ENCODE assay signal across 9 cellular contexts in genomic region chr14:89214221-89214965, GRCh38.
A peak's percentile ranks its signal among the peaks of the same experiment; 100 is the strongest.
DNase-seq lines count a peak whose midpoint lies in the region; ATAC-seq, FAIRE-seq and TF ChIP-seq lines count a peak whose summit lies in the region.
"Had no signal": no experiment of that assay in that cellular context is flagged by ENCODE, and none has a peak within 500 bp of the region (broad histone marks: within the 10 kb centered on the region; RNA-seq: fewer than 3 reads in every experiment).

No MANE protein-coding gene starts in this region.

- no peak overlapping the region for H2BK12ac ChIP-seq in mesenchymal stem cell (ENCODE audit: low read length in 2 of 2)

- no peak overlapping the region for H3K14ac ChIP-seq in mesenchymal stem cell (ENCODE audit: low read length in 2 of 2)

- no peak overlapping the region for H4K8ac ChIP-seq in mesenchymal stem cell (ENCODE audit: low read length)

- peaks cover 23% of the 10 kb centered on the region for H3K79me1 ChIP-seq in mesenchymal stem cell (replicated peaks; ENCODE audit: low read length, poor library complexity, severe bottlenecking)

- no peaks in the 10 kb centered on the region for H3K36me3 ChIP-seq in CD8-positive, alpha-beta T cell (ENCODE audit: insufficient read depth, low read length)
- peaks cover 2 to 8% of the 10 kb centered on the region in 2 experiments for H3K36me3 ChIP-seq in mesenchymal stem cell (ENCODE audit: control insufficient read depth in 1 of 2, insufficient read depth in 2 of 2, low read depth in 1 of 2, low read length in 2 of 2)

- H3K18ac ChIP-seq in mesenchymal stem cell (ENCODE audit: low read depth in 1 of 2, low read length in 2 of 2) = no peak overlapping the region

- in situ Hi-C loops in G401 (cut with HindIII; ENCODE audit: low sequenced_read_pairs) = no loop called here

- no peak overlapping the region for H3K4me3 Mint-ChIP-seq in CD8-positive, alpha-beta T cell

- H2BK15ac ChIP-seq in mesenchymal stem cell (ENCODE audit: low read depth, poor library complexity, severe bottlenecking) = no peak overlapping the region

- peaks cover 47% of the 10 kb centered on the region for H3K36me3 Mint-ChIP-seq in CD8-positive, alpha-beta T cell

- H3K4me1 Mint-ChIP-seq in CD8-positive, alpha-beta T cell (ENCODE audit: low read depth) = peaks cover 53% of the 10 kb centered on the region

- intact Hi-C loops in left cardiac atrium (cut with DNase I) = no loop called here
- intact Hi-C loops in CD8-positive, alpha-beta T cell (cut with DNase I, micrococcal nuclease) = no loop called here

- H3K9me3 Mint-ChIP-seq in CD8-positive, alpha-beta T cell = no peaks in the 10 kb centered on the region

- H2BK120ac ChIP-seq in mesenchymal stem cell (ENCODE audit: low read depth, low read length) = no peak overlapping the region

- H3K4me3 ChIP-seq in CD8-positive, alpha-beta T cell (ENCODE audit: low read depth, low read length) = no peak overlapping the region
- no peak overlapping the region for H3K4me3 ChIP-seq in mesenchymal stem cell (ENCODE audit: insufficient read depth in 1 of 2, low read depth in 1 of 2, low read length in 2 of 2)

- H4K91ac ChIP-seq in mesenchymal stem cell (ENCODE audit: low read length) = no peak overlapping the region

- H3K9me3 ChIP-seq in CD8-positive, alpha-beta T cell (ENCODE audit: low read length) = no peaks in the 10 kb centered on the region
- no peaks in the 10 kb centered on the region for H3K9me3 ChIP-seq in mesenchymal stem cell (ENCODE audit: control insufficient read depth, low read length)

- no peak for FAIRE-seq in urothelium cell line (lab: Jason Lieb, UNC)
- FAIRE-seq: astrocyte had no signal

- no peak overlapping the region for H3K23ac ChIP-seq in mesenchymal stem cell (ENCODE audit: low read length in 2 of 2)

- no peaks in the 10 kb centered on the region for H3K4me1 ChIP-seq in CD8-positive, alpha-beta T cell (ENCODE audit: insufficient read depth, low read length)
- H3K4me1 ChIP-seq in mesenchymal stem cell (ENCODE audit: control insufficient read depth, insufficient read depth, low read depth, low read length) = no peaks in the 10 kb centered on the region

- H3K27ac ChIP-seq in CD8-positive, alpha-beta T cell (ENCODE audit: low read depth, low read length) = no peak overlapping the region
- no peak overlapping the region for H3K27ac ChIP-seq in mesenchymal stem cell (ENCODE audit: low read length, poor library complexity, severe bottlenecking)

- no peak overlapping the region for H3K4me2 ChIP-seq in mesenchymal stem cell (ENCODE audit: low read length, poor library complexity, severe bottlenecking)

- no peaks in the 10 kb centered on the region for H3K27me3 Mint-ChIP-seq in CD8-positive, alpha-beta T cell (ENCODE audit: low read depth)

- TF ChIP-seq CTCF in CD8-positive, alpha-beta T cell (IDR thresholded peaks at IDR 0.05) = no peak

- no peak overlapping the region for H2AFZ ChIP-seq in mesenchymal stem cell (ENCODE audit: low read depth, low read length)

- 90% methylated on average over 14 of the region's 14 CpGs for WGBS in mesenchymal stem cell

- DNase-seq in G401 (ENCODE audit: low spot score) (peak; percentile 88), SK-N-DZ (ENCODE audit: low spot score) (peak; percentile 65), left cardiac atrium (peak; percentile 75), pulmonary artery endothelial cell (ENCODE audit: low read depth, low spot score) (peak; percentile 36), NCI-H187 (lab: John Stamatoyannopoulos, UW) (no peak), mesenchymal stem cell (no peak), urothelium cell line (ENCODE audit: low spot score) (no peak)
- no peak for DNase-seq in CD8-positive, alpha-beta T cell

- no peak overlapping the region for H3K4ac ChIP-seq in mesenchymal stem cell (ENCODE audit: low read depth in 1 of 2, low read length in 2 of 2)

- CTCF ChIA-PET in CD8-positive, alpha-beta T cell (lab: Charles Lee) = interaction anchor here (0.6 to 1.3 kb wide), 2 partner anchors 75 to 215 kb away, joined by 3 read pairs; no protein-coding TSS in a partner anchor

- POLR2A ChIA-PET in CD8-positive, alpha-beta T cell (lab: Charles Lee) = no interaction called here

- peak; percentile 88 to 93 for ATAC-seq in left cardiac atrium
- ATAC-seq in CD8-positive, alpha-beta T cell = no peak

- no peak overlapping the region for H3K9ac ChIP-seq in mesenchymal stem cell (ENCODE audit: low read length)

- no peak overlapping the region for H3K27ac Mint-ChIP-seq in CD8-positive, alpha-beta T cell

- no peaks in the 10 kb centered on the region for H3K27me3 ChIP-seq in CD8-positive, alpha-beta T cell (ENCODE audit: insufficient read depth, low read length)
- H3K27me3 ChIP-seq in mesenchymal stem cell (ENCODE audit: control insufficient read depth in 1 of 2, insufficient read depth in 1 of 2, low read length in 2 of 2) = no peaks in the 10 kb centered on the region

- no peak overlapping the region for H2BK5ac ChIP-seq in mesenchymal stem cell (ENCODE audit: low read depth, low read length, poor library complexity, severe bottlenecking)

- H2AK5ac ChIP-seq in mesenchymal stem cell (ENCODE audit: low read length, severe bottlenecking) = no peak overlapping the region

Comparison
In these comparisons a context has a peak if more than half of its experiments do, and no peak if none do; other contexts are left out.
1. DNase-seq: peak in G401 (single experiment), SK-N-DZ (single experiment), left cardiac atrium (single experiment) and pulmonary artery endothelial cell (single experiment); none in CD8-positive, alpha-beta T cell (0 of 7), NCI-H187 (0 of 2), mesenchymal stem cell (single experiment) and urothelium cell line (single experiment).